Comparison of ENCODE assay signal across 27 cellular contexts in the genomic region with DNA sequence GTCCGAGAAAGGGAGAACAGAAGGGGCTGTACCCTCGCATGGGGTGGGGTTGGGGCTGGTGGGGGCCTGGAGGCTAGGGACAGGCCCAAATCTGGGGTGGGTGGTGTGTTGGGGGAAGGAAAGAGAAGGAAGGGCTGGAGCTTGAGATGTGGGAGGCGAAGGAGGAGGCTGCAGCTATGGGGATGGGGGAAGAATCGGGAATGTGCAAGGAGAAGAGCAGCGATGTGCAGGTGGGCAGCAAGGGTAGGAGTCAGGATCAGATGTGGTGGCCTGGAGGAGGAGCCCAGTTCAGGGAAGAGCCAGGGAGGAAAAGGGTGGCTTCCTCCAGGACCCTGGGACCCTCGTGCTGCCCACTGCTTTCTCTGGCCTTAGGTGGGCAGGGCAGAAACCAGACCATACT. TPM values are rescaled to one million over a fixed set of nuclear protein-coding genes. Genes with fewer than 3 reads are reported as not detected.
DNase-seq lines count a peak whose midpoint lies in the region; ATAC-seq, FAIRE-seq and TF ChIP-seq lines count a peak whose summit lies in the region.
"Had no signal": no experiment of that assay in that cellular context is flagged by ENCODE, and none has a peak within 500 bp of the region (broad histone marks: within the 10 kb centered on the region; RNA-seq: fewer than 3 reads in every experiment).

No MANE protein-coding gene starts in this region.

- H3K36me3 ChIP-seq in K562 (ENCODE audit: control insufficient read depth, insufficient read depth, low read length) (no peaks in the 10 kb centered on the region), neuronal stem cell (replicated peaks in 1 of 2; ENCODE audit: control insufficient read depth in 2 of 2, insufficient read depth in 2 of 2, low read length in 2 of 2) (peaks cover 0 to 3% of the 10 kb centered on the region in 2 donors)
- H3K36me3 ChIP-seq: BE2C; BLaER1 treated with 17β-estradiol and CSF1 and Interleukin-3, amounts not matched to agents 10 nM and 100 nM; HAP-1 had no signal

- no peak overlapping the region for H3K23ac ChIP-seq in H9 (ENCODE audit: insufficient read length, low read depth, low read length)
- H3K23ac ChIP-seq in neuronal stem cell (ENCODE audit: low read depth, low read length, poor library complexity), result no peak overlapping the region

- H3K4me3 ChIP-seq in K562 (no peak overlapping the region), neuronal stem cell (ENCODE audit: low read length in 2 of 2) (no peak overlapping the region)
- H3K4me3 ChIP-seq: A549; BLaER1 treated with 17β-estradiol and CSF1 and Interleukin-3, amounts not matched to agents 10 nM and 100 nM; GM23248; HAP-1 had no signal

- H4K20me1 ChIP-seq in H9 (ENCODE audit: control insufficient read depth, insufficient read depth, insufficient read length) (no peaks in the 10 kb centered on the region), K562 (replicated peaks; ENCODE audit: control insufficient read depth, insufficient read depth, low read length) (no peaks in the 10 kb centered on the region)
- H4K20me1 ChIP-seq: BLaER1 treated with 17β-estradiol and CSF1 and Interleukin-3, amounts not matched to agents 10 nM and 100 nM had no signal

- H4K91ac ChIP-seq in H9 (ENCODE audit: insufficient read length, low read depth, low read length) (no peak overlapping the region), neuronal stem cell (ENCODE audit: low read depth, low read length, poor library complexity) (no peak overlapping the region)

- TF ChIP-seq POLR2A in K562 (conservative IDR thresholded peaks at IDR 0.05), result no peak

- no peak overlapping the region for H2BK20ac ChIP-seq in H9 (ENCODE audit: low read depth, low read length, poor library complexity, severe bottlenecking)

- H2AFZ ChIP-seq in H9 (ENCODE audit: low read length) (no peak overlapping the region), K562 (ENCODE audit: low read depth, low read length) (no peak overlapping the region), neuronal stem cell (ENCODE audit: low read length) (no peak overlapping the region)
- H2AFZ ChIP-seq: GM23248 had no signal

- H3K27ac ChIP-seq in H9 (ENCODE audit: insufficient read length, low read depth, low read length) (no peak overlapping the region), K562 (ENCODE audit: extremely low read depth, low read depth, low read length) (no peak overlapping the region), neuronal stem cell (replicated peaks; ENCODE audit: low read length) (no peak overlapping the region)
- H3K27ac ChIP-seq: A549; BLaER1 treated with 17β-estradiol and CSF1 and Interleukin-3, amounts not matched to agents 10 nM and 100 nM; GM23248 had no signal

- H2BK120ac ChIP-seq in H9 (ENCODE audit: low read depth, low read length, poor library complexity, severe bottlenecking) (no peak overlapping the region), neuronal stem cell (ENCODE audit: low read depth, low read length) (no peak overlapping the region)

- H2BK12ac ChIP-seq in H9 (ENCODE audit: insufficient read length, low read depth, low read length), result no peak overlapping the region
- no peak overlapping the region for H2BK12ac ChIP-seq in neuronal stem cell (ENCODE audit: low read length)

- TF ChIP-seq CTCF in H9 (conservative IDR thresholded peaks at IDR 0.05), result no peak
- no peak for TF ChIP-seq CTCF in K562 (IDR thresholded peaks at IDR 0.05 in 2 of 3, conservative IDR thresholded peaks at IDR 0.05 in 1 of 3; ENCODE audit: insufficient read depth in 2 of 3, low read depth in 1 of 3, low read length in 3 of 3)

- H3K4ac ChIP-seq in H9 (ENCODE audit: low read depth, low read length) (no peak overlapping the region), neuronal stem cell (ENCODE audit: low read length) (no peak overlapping the region)

- no peak overlapping the region for H3K18ac ChIP-seq in H9 (ENCODE audit: insufficient read length, low read depth, low read length)
- no peak overlapping the region for H3K18ac ChIP-seq in neuronal stem cell (ENCODE audit: low read length)

- no peak overlapping the region for H4K5ac ChIP-seq in H9 (ENCODE audit: insufficient read length, low read depth, low read length)

- no CpG with 5 or more reads among the region's 6 CpGs for WGBS in H9 (ENCODE audit: extremely low coverage, insufficient read length, low lambda C conversion rate)
- 0% methylated on average over 4 of the region's 6 CpGs for WGBS in K562 (ENCODE audit: insufficient coverage, low coverage, missing lambda C conversion rate)
- WGBS in neuronal stem cell (ENCODE audit: extremely low coverage in 2 of 2, insufficient read length in 2 of 2, insufficient replicate concordance in 1 of 2), 2 donors, result no CpG with 5 or more reads among the region's 6 CpGs

- no peak overlapping the region; the same call in 1 of the 2 replicates for H3K14ac ChIP-seq in H9 (ENCODE audit: insufficient read depth, low read length)
- H3K14ac ChIP-seq in neuronal stem cell (ENCODE audit: low read length), result peak overlapping the region; percentile 28

- DNase-seq in H9 (no peak), K562 (ENCODE audit: extremely low read depth in 1 of 4, low spot score in 3 of 4) (no peak), neuronal stem cell (ENCODE audit: low spot score) (no peak), amygdala (lab: John Stamatoyannopoulos, UW) (no peak)
- DNase-seq: 8988T; ACHN; AML-193; BE2C; CD4-positive, alpha-beta T cell; CD8-positive, alpha-beta memory T cell; DMS 273 treated with DMSO at 0.1 percent for 48 hours; DMS79; EL; GF-D8; GM23248 had no signal

- H3K9ac ChIP-seq in H9 (ENCODE audit: extremely low read depth, insufficient read length, low read length) (no peak overlapping the region), K562 (ENCODE audit: insufficient read depth in 1 of 2, low read depth in 2 of 2, low read length in 2 of 2) (no peak overlapping the region), neuronal stem cell (ENCODE audit: low read depth, low read length, poor library complexity) (no peak overlapping the region)
- H3K9ac ChIP-seq: BLaER1 treated with 17β-estradiol and CSF1 and Interleukin-3, amounts not matched to agents 10 nM and 100 nM; GM23248 had no signal

- ATAC-seq in K562 (no peak; the same call in 2 of the 3 replicates), esophagus mucosa (peak; percentile 11), SK-N-SH treated with all-trans-retinoic acid at 6 μM for 48 hours (no peak; the same call in 2 of the 3 replicates), GM18520 (IDR thresholded peaks at IDR 0.05; ENCODE audit: unreplicated experiment) (no peak), HG03354 (IDR thresholded peaks at IDR 0.05; ENCODE audit: poor library complexity, severe bottlenecking, unreplicated experiment) (no peak)
- ATAC-seq: A549 had no signal

- no peak overlapping the region for H2BK15ac ChIP-seq in H9 (ENCODE audit: low read depth, low read length)
- H2BK15ac ChIP-seq in neuronal stem cell (ENCODE audit: low read length), result no peak overlapping the region

- H2BK5ac ChIP-seq in H9 (ENCODE audit: insufficient read length, low read length) (no peak overlapping the region), neuronal stem cell (ENCODE audit: low read length) (no peak overlapping the region)

- TF ChIP-seq RAD21 in K562 (CRISPR knock-in tag; conservative IDR thresholded peaks at IDR 0.05 in 1 of 2, IDR thresholded peaks at IDR 0.05 in 1 of 2), result no peak

- in situ Hi-C loops in K562 (cut with MboI), result no loop called here

- H3K27me3 ChIP-seq in H9 (ENCODE audit: insufficient read depth, low read length), result no peaks in the 10 kb centered on the region
- H3K27me3 ChIP-seq in K562 (ENCODE audit: control insufficient read depth in 2 of 2, insufficient read depth in 2 of 2, low read length in 2 of 2), result no peaks in the 10 kb centered on the region
- no peaks in the 10 kb centered on the region for H3K27me3 ChIP-seq in neuronal stem cell (ENCODE audit: control insufficient read depth in 3 of 3, insufficient read depth in 3 of 3, low read depth in 1 of 3, low read length in 3 of 3)
- H3K27me3 ChIP-seq: BE2C; BLaER1 treated with 17β-estradiol and CSF1 and Interleukin-3, amounts not matched to agents 10 nM and 100 nM had no signal

- H3K9me1 ChIP-seq in K562 (ENCODE audit: control insufficient read depth, insufficient read depth, low read length), result no peaks in the 10 kb centered on the region

- H3K79me1 ChIP-seq in H9 (ENCODE audit: insufficient read depth, low read depth, low read length, poor library complexity, severe bottlenecking) (no peaks in the 10 kb centered on the region), neuronal stem cell (ENCODE audit: low read depth, low read length) (no peaks in the 10 kb centered on the region)

- H3K27ac Mint-ChIP-seq in H9, result peak overlapping the region in 2 of 3 experiments; percentile 13 to 78; a peak in 2 of 7 replicates
- H3K27ac Mint-ChIP-seq: CD4-positive, alpha-beta T cell; CD8-positive, alpha-beta memory T cell had no signal

- peaks cover 10 to 21% (median 17%) of the 10 kb centered on the region in 3 experiments; a peak in 6 of 7 replicates for H3K36me3 Mint-ChIP-seq in H9 (ENCODE audit: insufficient read depth in 1 of 3, low read depth in 3 of 3)
- H3K36me3 Mint-ChIP-seq: CD14-positive monocyte had no signal

- H3K23me2 ChIP-seq in H9 (ENCODE audit: insufficient read length, low read depth, low read length, poor library complexity, severe bottlenecking), result no peaks in the 10 kb centered on the region

- H3T11ph ChIP-seq in H9 (ENCODE audit: low read length), result no peak overlapping the region

- H2AK5ac ChIP-seq in H9 (ENCODE audit: insufficient read length, low read length), result no peak overlapping the region
- H2AK5ac ChIP-seq in neuronal stem cell (ENCODE audit: low read depth, low read length), result no peak overlapping the region

- POLR2A ChIA-PET in K562 (lab: Yijun Ruan, JAX), result interaction anchor here (1.3 kb wide), 1 partner anchor 8 kb away, joined by 4 read pairs; no protein-coding TSS in a partner anchor

- TF ChIP-seq EP300 in K562 (IDR thresholded peaks at IDR 0.05; ENCODE audit: low read length), result no peak

- peaks cover 4% of the 10 kb centered on the region for H3K27me3 Mint-ChIP-seq in H9 (ENCODE audit: low read depth)
- H3K27me3 Mint-ChIP-seq: CD4-positive, alpha-beta T cell had no signal

- no peak overlapping the region for H3K4me3 Mint-ChIP-seq in H9
- H3K4me3 Mint-ChIP-seq: CD14-positive monocyte; CD4-positive, alpha-beta T cell; CD8-positive, alpha-beta memory T cell had no signal

- no peak overlapping the region for H3K56ac ChIP-seq in H9 (ENCODE audit: insufficient read length, low read depth, low read length)

- intact Hi-C loops in K562 (cut with micrococcal nuclease), result no loop called here

- CTCF ChIA-PET in K562 (lab: Yijun Ruan, JAX; ENCODE audit: low intra/inter-chr PET ratio), result no interaction called here

- H3K9me3 ChIP-seq in H9 (ENCODE audit: control insufficient read depth, low read depth, low read length), result no peaks in the 10 kb centered on the region
- H3K9me3 ChIP-seq in K562 (replicated peaks; ENCODE audit: control insufficient read depth, insufficient read depth, low read depth, low read length), result peaks cover 9% of the 10 kb centered on the region
- peaks cover 6 to 9% of the 10 kb centered on the region in 2 donors for H3K9me3 ChIP-seq in neuronal stem cell (replicated peaks in 1 of 2; ENCODE audit: control insufficient read depth in 2 of 2, insufficient read depth in 1 of 2, low read depth in 1 of 2, low read length in 2 of 2)
- H3K9me3 ChIP-seq: BE2C, HAP-1 had no signal

- no peaks in the 10 kb centered on the region for H3K79me2 ChIP-seq in H9 (ENCODE audit: insufficient read depth, low read length)
- no peaks in the 10 kb centered on the region for H3K79me2 ChIP-seq in K562 (ENCODE audit: control insufficient read depth, insufficient read depth, low read length)

- no peak overlapping the region for H3K4me2 ChIP-seq in H9 (ENCODE audit: insufficient read depth, insufficient read length, low read length)
- no peak overlapping the region for H3K4me2 ChIP-seq in K562 (ENCODE audit: insufficient read depth, low read length)
- H3K4me2 ChIP-seq in neuronal stem cell (ENCODE audit: insufficient read depth, low read length, poor library complexity, severe bottlenecking), result no peak overlapping the region
- H3K4me2 ChIP-seq: A549; BLaER1 treated with 17β-estradiol and CSF1 and Interleukin-3, amounts not matched to agents 10 nM and 100 nM had no signal

- no peak for FAIRE-seq in K562 (lab: Jason Lieb, UNC)
- FAIRE-seq: A549, D721Med, GM12891, GM18507, GM19239 had no signal

- no peak overlapping the region for H4K8ac ChIP-seq in H9 (replicated peaks; ENCODE audit: insufficient read length, low read depth, low read length)
- no peak overlapping the region for H4K8ac ChIP-seq in neuronal stem cell (ENCODE audit: low read depth, low read length)

- H3K4me1 ChIP-seq in H9 (ENCODE audit: insufficient read depth, low read length) (no peaks in the 10 kb centered on the region), K562 (replicated peaks in 1 of 2; ENCODE audit: control insufficient read depth in 2 of 2, insufficient read depth in 2 of 2, low read length in 2 of 2) (no peaks in the 10 kb centered on the region), neuronal stem cell (ENCODE audit: control insufficient read depth in 2 of 2, insufficient read depth in 1 of 2, low read depth in 1 of 2, low read length in 2 of 2) (no peaks in the 10 kb centered on the region)
- H3K4me1 ChIP-seq: A549; BE2C; BLaER1 treated with 17β-estradiol and CSF1 and Interleukin-3, amounts not matched to agents 10 nM and 100 nM; HAP-1 had no signal

- no TSS peak for BruUV-seq in K562 (replicated peaks; lab: Mats Ljungman, UMichigan)

- H3K4me1 Mint-ChIP-seq in H9, result no peaks in the 10 kb centered on the region
- H3K4me1 Mint-ChIP-seq: CD14-positive monocyte; CD8-positive, alpha-beta memory T cell had no signal

- H3K9me3 Mint-ChIP-seq in H9, result peaks cover 21 to 25% of the 10 kb centered on the region in 2 experiments

RNA-seq across cellular contexts. Expression of a gene that starts 21.2 kb away (rescaled TPM):
- total RNA-seq in H9 (2021) (22.3 and 27.3 TPM in 2 replicates), K562 (2014; rRNA removed) (11.5 and 12.2 TPM in 2 replicates), K562 (2014; rRNA removed; fragmentation: Illumina TruSeq; extraction: Trizol) (18.2 and 21.9 TPM in 2 replicates), K562 (2015; rRNA removed; fragmentation: Illumina TruSeq; extraction: Trizol) (17.6 and 18.2 TPM in 2 replicates), K562 (2021) (13.1 and 13.7 TPM in 2 replicates), esophagus mucosa (6.5 TPM)
- 21.1 and 34.6 TPM in 2 replicates for total RNA-seq in K562 (2011; cell fraction: chromatin; rRNA removed; ENCODE audit: low replicate concordance)
- 14.2 and 14.5 TPM in 2 replicates for total RNA-seq in K562 (2011; cell fraction: nucleolus; rRNA removed)
- 10.5 and 17.5 TPM in 2 replicates for total RNA-seq in K562 (2011; cell fraction: nucleoplasm; rRNA removed)
- polyA plus RNA-seq in K562 (2011; rRNA removed) (7.5 and 8.2 TPM in 2 replicates), K562 (2014; fragmentation: Illumina TruSeq; extraction: Trizol) (12.3 and 14.8 TPM in 2 replicates), K562 (2014; fragmentation: Nextera tagmentation; extraction: Ambion mirVana) (10 to 100 TPM; 15.2 to 15.5 TPM), K562 (2014; rRNA removed) (8.0 and 8.6 TPM in 2 replicates)
- 2.3 and 4.0 TPM in 2 replicates for polyA plus RNA-seq in K562 (2011; cell fraction: cytosol; rRNA removed)
- polyA plus RNA-seq in K562 (2011; cell fraction: nucleus; rRNA removed), result 5.2 and 5.3 TPM in 2 replicates
- polyA plus RNA-seq in K562 (2012), result 5.9 and 8.2 TPM in 2 replicates
- polyA minus RNA-seq in K562 (2011; rRNA and poly(A)+ RNA removed), result 19.7 and 24.4 TPM in 2 replicates
- 8.1 TPM in 2 replicates for polyA minus RNA-seq in K562 (2011; cell fraction: cytosol; rRNA and poly(A)+ RNA removed)
- 9.7 and 17.3 TPM in 2 replicates for polyA minus RNA-seq in K562 (2011; cell fraction: nucleus; rRNA and poly(A)+ RNA removed)
- 8.0 TPM for polyA plus RNA-seq in neuronal stem cell (2013, experiment 1 of 2)
- polyA plus RNA-seq in neuronal stem cell (2013, experiment 2 of 2), result 8.8 TPM

RNA-seq across cellular contexts. Expression of a gene that starts 42.7 kb away (rescaled TPM):
- not detected in 2 replicates for total RNA-seq in H9 (2021)
- total RNA-seq in K562 (2011; cell fraction: chromatin; rRNA removed; ENCODE audit: low replicate concordance), result 0.60 and 2.4 TPM in 2 replicates
- 0.66 and 0.67 TPM in 2 replicates for total RNA-seq in K562 (2011; cell fraction: nucleolus; rRNA removed)
- total RNA-seq in K562 (2011; cell fraction: nucleoplasm; rRNA removed), result 0.66 and 0.76 TPM in 2 replicates
- total RNA-seq in K562 (2014; rRNA removed), result 0.59 and 0.61 TPM in 2 replicates
- total RNA-seq in K562 (2014; rRNA removed; fragmentation: Illumina TruSeq; extraction: Trizol), result 0.73 and 1.3 TPM in 2 replicates
- 0.68 and 0.98 TPM in 2 replicates for total RNA-seq in K562 (2015; rRNA removed; fragmentation: Illumina TruSeq; extraction: Trizol)
- 0.65 and 0.73 TPM in 2 replicates for total RNA-seq in K562 (2021)
- 0.11 and 0.47 TPM in 2 replicates for polyA plus RNA-seq in K562 (2011; rRNA removed)
- polyA plus RNA-seq in K562 (2011; cell fraction: cytosol; rRNA removed), result 0.03 and 0.07 TPM in 2 replicates
- 0.10 and 0.30 TPM in 2 replicates for polyA plus RNA-seq in K562 (2011; cell fraction: nucleus; rRNA removed)
- polyA plus RNA-seq in K562 (2012), result 0.29 and 0.84 TPM in 2 replicates
- polyA plus RNA-seq in K562 (2014; fragmentation: Illumina TruSeq; extraction: Trizol), result 0.73 and 0.90 TPM in 2 replicates
- polyA plus RNA-seq in K562 (2014; fragmentation: Nextera tagmentation; extraction: Ambion mirVana), result under 1 TPM; 0.38 to 0.67 TPM
- polyA plus RNA-seq in K562 (2014; rRNA removed), result 0.60 and 1.6 TPM in 2 replicates
- polyA minus RNA-seq in K562 (2011; rRNA and poly(A)+ RNA removed), result 0.15 and 0.46 TPM in 2 replicates
- not detected in 2 replicates for polyA minus RNA-seq in K562 (2011; cell fraction: cytosol; rRNA and poly(A)+ RNA removed)
- 0.33 and 0.40 TPM in 2 replicates for polyA minus RNA-seq in K562 (2011; cell fraction: nucleus; rRNA and poly(A)+ RNA removed)
- 1.7 TPM for total RNA-seq in esophagus mucosa
- polyA plus RNA-seq in neuronal stem cell (2013, experiment 1 of 2), result 2.4 TPM
- polyA plus RNA-seq in neuronal stem cell (2013, experiment 2 of 2), result 2.5 TPM

RNA-seq across cellular contexts. Expression of a gene that starts 44.9 kb away (rescaled TPM):
- total RNA-seq in H9 (2021), result 17.5 and 18.8 TPM in 2 replicates
- 10.3 and 30.4 TPM in 2 replicates for total RNA-seq in K562 (2011; cell fraction: chromatin; rRNA removed; ENCODE audit: low replicate concordance)
- 6.7 and 10.7 TPM in 2 replicates for total RNA-seq in K562 (2011; cell fraction: nucleolus; rRNA removed)
- total RNA-seq in K562 (2011; cell fraction: nucleoplasm; rRNA removed), result 11.7 and 11.8 TPM in 2 replicates
- 12.1 and 13.1 TPM in 2 replicates for total RNA-seq in K562 (2014; rRNA removed)
- 19.1 and 22.3 TPM in 2 replicates for total RNA-seq in K562 (2014; rRNA removed; fragmentation: Illumina TruSeq; extraction: Trizol)
- total RNA-seq in K562 (2015; rRNA removed; fragmentation: Illumina TruSeq; extraction: Trizol), result 16.1 and 18.5 TPM in 2 replicates
- total RNA-seq in K562 (2021), result 12.7 and 13.9 TPM in 2 replicates
- 10.1 and 13.7 TPM in 2 replicates for polyA plus RNA-seq in K562 (2011; rRNA removed)
- 6.7 and 7.2 TPM in 2 replicates for polyA plus RNA-seq in K562 (2011; cell fraction: cytosol; rRNA removed)
- 4.9 and 7.4 TPM in 2 replicates for polyA plus RNA-seq in K562 (2011; cell fraction: nucleus; rRNA removed)
- 11.9 and 13.6 TPM in 2 replicates for polyA plus RNA-seq in K562 (2012)
- 15.7 and 16.7 TPM in 2 replicates for polyA plus RNA-seq in K562 (2014; fragmentation: Illumina TruSeq; extraction: Trizol)
- 1 to 10 TPM; 3.5 to 3.8 TPM for polyA plus RNA-seq in K562 (2014; fragmentation: Nextera tagmentation; extraction: Ambion mirVana)
- polyA plus RNA-seq in K562 (2014; rRNA removed), result 9.4 and 11.0 TPM in 2 replicates
- 20.4 and 23.1 TPM in 2 replicates for polyA minus RNA-seq in K562 (2011; rRNA and poly(A)+ RNA removed)
- 7.5 and 8.1 TPM in 2 replicates for polyA minus RNA-seq in K562 (2011; cell fraction: cytosol; rRNA and poly(A)+ RNA removed)
- 8.2 and 15.3 TPM in 2 replicates for polyA minus RNA-seq in K562 (2011; cell fraction: nucleus; rRNA and poly(A)+ RNA removed)
- total RNA-seq in esophagus mucosa, result 7.0 TPM
- polyA plus RNA-seq in neuronal stem cell (2013, experiment 1 of 2), result 21.2 TPM
- polyA plus RNA-seq in neuronal stem cell (2013, experiment 2 of 2), result 20.1 TPM

RNA-seq across cellular contexts. Expression of a gene that starts 59.7 kb away (rescaled TPM):
- total RNA-seq in H9 (2021), result 4.9 and 6.5 TPM in 2 replicates
- 8.3 and 13.2 TPM in 2 replicates for total RNA-seq in K562 (2011; cell fraction: chromatin; rRNA removed; ENCODE audit: low replicate concordance)
- total RNA-seq in K562 (2011; cell fraction: nucleolus; rRNA removed), result 9.5 and 11.8 TPM in 2 replicates
- total RNA-seq in K562 (2011; cell fraction: nucleoplasm; rRNA removed), result 10.2 and 13.0 TPM in 2 replicates
- total RNA-seq in K562 (2014; rRNA removed), result 4.9 and 6.5 TPM in 2 replicates
- total RNA-seq in K562 (2014; rRNA removed; fragmentation: Illumina TruSeq; extraction: Trizol), result 4.5 and 4.8 TPM in 2 replicates
- total RNA-seq in K562 (2015; rRNA removed; fragmentation: Illumina TruSeq; extraction: Trizol), result 3.6 and 3.7 TPM in 2 replicates
- total RNA-seq in K562 (2021), result 3.9 and 4.4 TPM in 2 replicates
- 1.1 and 4.2 TPM in 2 replicates for polyA plus RNA-seq in K562 (2011; rRNA removed)
- polyA plus RNA-seq in K562 (2011; cell fraction: cytosol; rRNA removed), result 0.49 and 0.95 TPM in 2 replicates
- polyA plus RNA-seq in K562 (2011; cell fraction: nucleus; rRNA removed), result 0.59 and 4.2 TPM in 2 replicates
- 2.9 TPM in 2 replicates for polyA plus RNA-seq in K562 (2012)
- polyA plus RNA-seq in K562 (2014; fragmentation: Illumina TruSeq; extraction: Trizol), result 2.3 and 4.1 TPM in 2 replicates
- polyA plus RNA-seq in K562 (2014; fragmentation: Nextera tagmentation; extraction: Ambion mirVana), result 1 to 10 TPM; 1.2 to 1.6 TPM
- 2.4 and 2.9 TPM in 2 replicates for polyA plus RNA-seq in K562 (2014; rRNA removed)
- polyA minus RNA-seq in K562 (2011; rRNA and poly(A)+ RNA removed), result 1.5 and 6.7 TPM in 2 replicates
- 3.0 TPM in 1 of 2 replicates, not detected in the other for polyA minus RNA-seq in K562 (2011; cell fraction: cytosol; rRNA and poly(A)+ RNA removed)
- polyA minus RNA-seq in K562 (2011; cell fraction: nucleus; rRNA and poly(A)+ RNA removed), result 3.1 and 11.0 TPM in 2 replicates
- total RNA-seq in esophagus mucosa, result 1.1 TPM
- 3.6 TPM for polyA plus RNA-seq in neuronal stem cell (2013, experiment 1 of 2)
- polyA plus RNA-seq in neuronal stem cell (2013, experiment 2 of 2), result 3.7 TPM
